Comparison of ENCODE assay signal across 8 cellular contexts in the genomic region with DNA sequence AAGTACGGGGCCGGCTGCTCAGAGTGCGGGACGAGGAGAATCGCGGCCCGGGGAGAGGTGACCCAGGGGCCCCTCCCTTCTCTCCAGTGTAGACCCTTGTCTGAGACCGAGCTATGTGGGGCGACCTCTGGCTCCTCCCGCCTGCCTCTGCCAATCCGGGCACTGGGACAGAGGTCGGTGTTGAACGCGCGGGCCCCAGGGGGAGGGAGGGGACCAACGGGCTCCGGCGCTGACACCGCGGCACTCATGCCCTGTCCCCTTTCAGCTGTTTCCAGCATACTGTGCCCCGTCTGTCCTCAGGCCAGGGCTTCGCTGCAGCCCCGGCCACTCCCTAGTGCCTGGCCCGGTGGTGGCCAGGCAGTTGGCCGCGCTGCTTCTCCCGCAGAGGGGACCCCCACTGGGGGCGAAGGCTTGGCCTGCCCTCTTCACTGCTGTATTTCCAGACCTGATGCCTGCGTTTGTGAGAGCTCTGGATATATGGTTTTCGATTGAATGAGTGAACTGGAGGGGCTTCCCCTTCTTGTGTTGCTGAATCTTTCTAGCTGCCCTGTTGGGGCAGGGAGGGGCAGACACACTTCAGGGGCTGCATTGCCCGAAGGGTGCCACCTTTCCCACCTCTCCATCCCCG. TPM values are rescaled to one million over a fixed set of nuclear protein-coding genes. Genes with fewer than 3 reads are reported as not detected.
A peak's percentile ranks its signal among the peaks of the same experiment; 100 is the strongest.
DNase-seq lines count a peak whose midpoint lies in the region; ATAC-seq and TF ChIP-seq lines count a peak whose summit lies in the region.

No MANE protein-coding gene starts in this region.

- peak overlapping the region; percentile 99 to 100 for H3K4me3 Mint-ChIP-seq in stimulated activated naive CD8-positive, alpha-beta T cell treated with anti-CD3 and anti-CD28 coated beads, Interleukin-15, amount 100 ng/mL, for 72 hours

- TF ChIP-seq POLR2A in HCT116 (IDR thresholded peaks at IDR 0.05; ENCODE audit: borderline replicate concordance, extremely low read depth, insufficient read depth, insufficient read length) (no peak), NB4 (IDR thresholded peaks at IDR 0.05; ENCODE audit: extremely low read depth, insufficient read length) (no peak)

- DNase-seq in GM12864 (ENCODE audit: low read depth) (no peak), HCT116 (ENCODE audit: low read depth, low spot score) (no peak), NB4 (ENCODE audit: low read depth) (peak; percentile 77), epithelial cell of proximal tubule (ENCODE audit: low read depth) (no peak), mesenteric fat pad (ENCODE audit: low spot score) (no peak)
- peak; percentile 1 for DNase-seq in activated CD8-positive, alpha-beta memory T cell treated with anti-CD3 and anti-CD28 coated beads, Interleukin-2, amount 50 U/mL, for 1 hour (ENCODE audit: extremely low read depth)
- DNase-seq in stimulated activated naive CD8-positive, alpha-beta T cell treated with anti-CD3 and anti-CD28 coated beads, Interleukin-15, amount 100 ng/mL, for 72 hours = peak; percentile 52 to 59

- H3K36me3 ChIP-seq in HCT116 (ENCODE audit: control insufficient read depth in 1 of 2, insufficient read depth in 2 of 2, low read length in 2 of 2) (peaks cover 31 to 34% of the 10 kb centered on the region in 2 experiments; a peak in 3 of 4 replicates), muscle layer of duodenum (ENCODE audit: control insufficient read depth in 1 of 2, insufficient read depth in 2 of 2, low read length in 2 of 2) (peaks cover 34 to 37% of the 10 kb centered on the region in 2 donors)

- H3K9me3 ChIP-seq in HCT116 (ENCODE audit: control insufficient read depth in 1 of 2, insufficient read depth in 1 of 2, low read depth in 1 of 2, low read length in 2 of 2) (no peaks in the 10 kb centered on the region), muscle layer of duodenum (ENCODE audit: control insufficient read depth in 1 of 2, low read length in 2 of 2) (no peaks in the 10 kb centered on the region)

- peak overlapping the region; percentile 99 to 100 for H3K27ac Mint-ChIP-seq in stimulated activated naive CD8-positive, alpha-beta T cell treated with anti-CD3 and anti-CD28 coated beads, Interleukin-15, amount 100 ng/mL, for 72 hours

- peak overlapping the region; percentile 79 for H3K9ac ChIP-seq in HCT116 (ENCODE audit: low read length)

- no peaks in the 10 kb centered on the region for H4K20me1 ChIP-seq in HCT116 (ENCODE audit: insufficient read depth)

- CTCF ChIA-PET in HCT116 (lab: Charles Lee) = interaction anchor here (1.2 kb wide), 1 partner anchor 15 kb away, joined by 4 read pairs; no protein-coding TSS in a partner anchor

- peak; percentile 67 for ATAC-seq in HCT116
- ATAC-seq in stimulated activated naive CD8-positive, alpha-beta T cell treated with anti-CD3 and anti-CD28 coated beads, Interleukin-15, amount 100 ng/mL, for 72 hours = peak; percentile 63

- POLR2A ChIA-PET in HCT116 (lab: Charles Lee) = interaction anchor here (1.1 to 1.4 kb wide), 3 partner anchors 10 to 20 kb away, joined by 4 to 6 read pairs (median 6); no protein-coding TSS in a partner anchor

- peak overlapping the region; percentile 98 for H3K4me2 ChIP-seq in HCT116 (ENCODE audit: low read length)

- H3K27me3 ChIP-seq in HCT116 (ENCODE audit: insufficient read depth, low read length) (no peaks in the 10 kb centered on the region), muscle layer of duodenum (ENCODE audit: low read depth, low read length) (no peaks in the 10 kb centered on the region)

- TF ChIP-seq CTCF in GM12864 (IDR thresholded peaks at IDR 0.05; ENCODE audit: low read depth, low read length, missing control alignments) (no peak), HCT116 (IDR thresholded peaks at IDR 0.05 in 2 of 3, conservative IDR thresholded peaks at IDR 0.05 in 1 of 3; ENCODE audit: borderline replicate concordance in 1 of 3, insufficient read depth in 1 of 3, low read depth in 2 of 3, low read length in 2 of 3) (no peak), NB4 (IDR thresholded peaks at IDR 0.05; ENCODE audit: low read depth, low read length) (no peak), epithelial cell of proximal tubule (conservative IDR thresholded peaks at IDR 0.05; ENCODE audit: low read depth, low read length) (no peak)

- no peaks in the 10 kb centered on the region for H3K9me2 ChIP-seq in HCT116 (ENCODE audit: insufficient read depth)

- no peaks in the 10 kb centered on the region for H3K9me3 Mint-ChIP-seq in stimulated activated naive CD8-positive, alpha-beta T cell treated with anti-CD3 and anti-CD28 coated beads, Interleukin-15, amount 100 ng/mL, for 72 hours

- intact Hi-C loops in HCT116 (cut with micrococcal nuclease) = no loop called here

- no peaks in the 10 kb centered on the region for H3K27me3 Mint-ChIP-seq in stimulated activated naive CD8-positive, alpha-beta T cell treated with anti-CD3 and anti-CD28 coated beads, Interleukin-15, amount 100 ng/mL, for 72 hours

- no peak for TF ChIP-seq RAD21 in HCT116 (IDR thresholded peaks at IDR 0.05; ENCODE audit: low read depth)

- H3K4me1 ChIP-seq in HCT116 (ENCODE audit: control insufficient read depth in 1 of 2, insufficient read depth in 2 of 2, low read length in 2 of 2) (peaks cover 13 to 17% of the 10 kb centered on the region in 2 experiments), muscle layer of duodenum (ENCODE audit: control insufficient read depth in 1 of 2, insufficient read depth in 2 of 2, low read length in 2 of 2) (peaks cover 16 to 19% of the 10 kb centered on the region in 2 donors)

- H3K27ac ChIP-seq in HCT116 (ENCODE audit: low read depth, low read length) = peak overlapping the region; percentile 76
- H3K27ac ChIP-seq in muscle layer of duodenum (ENCODE audit: low read length) = peak overlapping the region; percentile 79

- RAD21 ChIA-PET in HCT116 (lab: Charles Lee; ENCODE audit: low non-redundant PET in 1 of 2, low total read pairs in 2 of 2, uncharacterized antibody in 2 of 2, unreplicated experiment in 2 of 2) = no interaction called here

- BruUV-seq in HCT116 (replicated peaks; lab: Mats Ljungman, UMichigan) = no TSS peak

- H2AFZ ChIP-seq in HCT116 (ENCODE audit: low read depth, low read length, poor library complexity, severe bottlenecking) = no peak overlapping the region

- H3K79me2 ChIP-seq in HCT116 (ENCODE audit: insufficient read depth, low read length) = peaks cover 38% of the 10 kb centered on the region

- peaks cover 55% of the 10 kb centered on the region for H3K4me1 Mint-ChIP-seq in stimulated activated naive CD8-positive, alpha-beta T cell treated with anti-CD3 and anti-CD28 coated beads, Interleukin-15, amount 100 ng/mL, for 72 hours

- H3K4me3 ChIP-seq in GM12864 (ENCODE audit: low read depth, low read length) = peak overlapping the region; percentile 91
- H3K4me3 ChIP-seq in HCT116 (replicated peaks in 1 of 2; ENCODE audit: low read depth in 1 of 2, low read length in 2 of 2) = peak overlapping the region; percentile 95 to 99
- peak overlapping the region; percentile 73 for H3K4me3 ChIP-seq in NB4 (ENCODE audit: low read depth, low read length)
- peak overlapping the region; percentile 84 for H3K4me3 ChIP-seq in epithelial cell of proximal tubule (ENCODE audit: low read depth, low read length)
- H3K4me3 ChIP-seq in muscle layer of duodenum (ENCODE audit: low read depth in 1 of 2, low read length in 2 of 2) = peak overlapping the region; percentile 86 to 98

TF ChIP-seq in HCT116, 20 proteins besides CTCF, POLR2A, EP300 and RAD21 (continues in another document):
- TF ChIP-seq POLR2AphosphoS5 (IDR thresholded peaks at IDR 0.05; ENCODE audit: low read depth, low read length) = no peak
- TF ChIP-seq, protein P1, sequence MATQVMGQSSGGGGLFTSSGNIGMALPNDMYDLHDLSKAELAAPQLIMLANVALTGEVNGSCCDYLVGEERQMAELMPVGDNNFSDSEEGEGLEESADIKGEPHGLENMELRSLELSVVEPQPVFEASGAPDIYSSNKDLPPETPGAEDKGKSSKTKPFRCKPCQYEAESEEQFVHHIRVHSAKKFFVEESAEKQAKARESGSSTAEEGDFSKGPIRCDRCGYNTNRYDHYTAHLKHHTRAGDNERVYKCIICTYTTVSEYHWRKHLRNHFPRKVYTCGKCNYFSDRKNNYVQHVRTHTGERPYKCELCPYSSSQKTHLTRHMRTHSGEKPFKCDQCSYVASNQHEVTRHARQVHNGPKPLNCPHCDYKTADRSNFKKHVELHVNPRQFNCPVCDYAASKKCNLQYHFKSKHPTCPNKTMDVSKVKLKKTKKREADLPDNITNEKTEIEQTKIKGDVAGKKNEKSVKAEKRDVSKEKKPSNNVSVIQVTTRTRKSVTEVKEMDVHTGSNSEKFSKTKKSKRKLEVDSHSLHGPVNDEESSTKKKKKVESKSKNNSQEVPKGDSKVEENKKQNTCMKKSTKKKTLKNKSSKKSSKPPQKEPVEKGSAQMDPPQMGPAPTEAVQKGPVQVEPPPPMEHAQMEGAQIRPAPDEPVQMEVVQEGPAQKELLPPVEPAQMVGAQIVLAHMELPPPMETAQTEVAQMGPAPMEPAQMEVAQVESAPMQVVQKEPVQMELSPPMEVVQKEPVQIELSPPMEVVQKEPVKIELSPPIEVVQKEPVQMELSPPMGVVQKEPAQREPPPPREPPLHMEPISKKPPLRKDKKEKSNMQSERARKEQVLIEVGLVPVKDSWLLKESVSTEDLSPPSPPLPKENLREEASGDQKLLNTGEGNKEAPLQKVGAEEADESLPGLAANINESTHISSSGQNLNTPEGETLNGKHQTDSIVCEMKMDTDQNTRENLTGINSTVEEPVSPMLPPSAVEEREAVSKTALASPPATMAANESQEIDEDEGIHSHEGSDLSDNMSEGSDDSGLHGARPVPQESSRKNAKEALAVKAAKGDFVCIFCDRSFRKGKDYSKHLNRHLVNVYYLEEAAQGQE (IDR thresholded peaks at IDR 0.05; ENCODE audit: low read depth) = no peak
- TF ChIP-seq, protein P2, sequence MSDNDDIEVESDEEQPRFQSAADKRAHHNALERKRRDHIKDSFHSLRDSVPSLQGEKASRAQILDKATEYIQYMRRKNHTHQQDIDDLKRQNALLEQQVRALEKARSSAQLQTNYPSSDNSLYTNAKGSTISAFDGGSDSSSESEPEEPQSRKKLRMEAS (IDR thresholded peaks at IDR 0.05) = no peak
- TF ChIP-seq CBX3 (IDR thresholded peaks at IDR 0.05; ENCODE audit: low read depth) = no peak
- TF ChIP-seq EZH2phosphoT487 (IDR thresholded peaks at IDR 0.05; ENCODE audit: borderline replicate concordance) = no peak
- no peak for TF ChIP-seq YY1 (IDR thresholded peaks at IDR 0.05; ENCODE audit: extremely low read depth, insufficient replicate concordance, low read depth, low read length)
- no peak for TF ChIP-seq SIN3A (IDR thresholded peaks at IDR 0.05; ENCODE audit: low read depth)
- no peak for TF ChIP-seq TCF7L2 (IDR thresholded peaks at IDR 0.05; ENCODE audit: borderline replicate concordance, extremely low read depth, insufficient read depth, insufficient read length)
- no peak for TF ChIP-seq ZNF274 (IDR thresholded peaks at IDR 0.05; ENCODE audit: low read depth, low read length)
- no peak for TF ChIP-seq CEBPB (IDR thresholded peaks at IDR 0.05; ENCODE audit: low read depth)

RNA-seq across cellular contexts. Expression of a gene that starts 0.8 kb away (rescaled TPM):
- 129 TPM for total RNA-seq in HCT116 (2021; ENCODE audit: unreplicated experiment)
- 195 and 243 TPM in 2 replicates for polyA plus RNA-seq in HCT116 (2012)
- total RNA-seq in epithelial cell of proximal tubule = 134 and 238 TPM in 2 replicates
- 268 TPM for total RNA-seq in mesenteric fat pad

RNA-seq across cellular contexts. Expression of a gene that starts 1.0 kb away (rescaled TPM):
- 10.5 TPM for total RNA-seq in HCT116 (2021; ENCODE audit: unreplicated experiment)
- 5.5 and 7.3 TPM in 2 replicates for polyA plus RNA-seq in HCT116 (2012)
- total RNA-seq in epithelial cell of proximal tubule = 5.4 and 9.3 TPM in 2 replicates
- total RNA-seq in mesenteric fat pad = 12.5 TPM

Comparison
In these comparisons a context has a peak if more than half of its experiments do, and no peak if none do; other contexts are left out.
1. DNase-seq: peak in NB4 (single experiment), activated CD8-positive, alpha-beta memory T cell treated with anti-CD3 and anti-CD28 coated beads, Interleukin-2, amount 50 U/mL, for 1 hour (single experiment) and stimulated activated naive CD8-positive, alpha-beta T cell treated with anti-CD3 and anti-CD28 coated beads, Interleukin-15, amount 100 ng/mL, for 72 hours (2 of 2); none in GM12864 (single experiment), HCT116 (single experiment), epithelial cell of proximal tubule (single experiment) and mesenteric fat pad (single experiment).
2. Peak in every context shown above with its lines, with median percentiles within 50 percentile points of each other: H3K4me3 ChIP-seq.